Comparison of ENCODE assay signal across 20 cellular contexts in the genomic region with DNA sequence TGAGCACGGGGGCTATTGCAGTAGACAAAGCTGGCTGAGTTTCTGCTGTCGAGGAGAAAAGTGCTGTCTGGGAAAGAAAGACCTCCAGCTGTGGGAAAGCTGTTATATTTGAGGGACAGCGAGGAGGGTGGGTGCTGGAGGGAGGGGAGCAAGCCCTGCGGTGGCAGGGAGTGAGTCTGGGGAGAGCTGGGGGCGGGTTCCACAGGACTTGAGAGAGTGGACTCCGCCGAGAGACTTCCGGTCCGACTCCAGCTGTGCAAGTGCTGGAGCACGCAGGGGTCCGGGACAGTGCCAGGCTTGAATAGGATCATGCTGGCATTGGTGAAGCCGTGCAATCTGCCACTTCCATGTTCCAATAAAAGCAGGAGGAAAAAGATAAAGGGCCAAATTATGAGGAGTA.
"Had no signal": no experiment of that assay in that cellular context is flagged by ENCODE, and none has a peak within 500 bp of the region (broad histone marks: within the 10 kb centered on the region; RNA-seq: fewer than 3 reads in every experiment).

No MANE protein-coding gene starts in this region.

- ATAC-seq: activated CD4-positive, alpha-beta T cell treated with anti-CD3 and anti-CD28 coated beads for 36 hours; body of pancreas; natural killer cell treated with Interleukin-12 subunit alpha and Interleukin-12 subunit beta and Interleukin-15 and Interleukin-18, amount 100 ng/mL, for 72 hours; sciatic nerve; T-helper 17 cell had no signal

- H3K27ac ChIP-seq: body of pancreas, cardiac muscle cell, hepatocyte had no signal

- H3K9me3 Mint-ChIP-seq: activated naive CD4-positive, alpha-beta T cell treated with anti-CD3 and anti-CD28 coated beads, Interleukin-2, amount 50 U/mL, for 24 hours; natural killer cell treated with Interleukin-12 subunit alpha and Interleukin-12 subunit beta and Interleukin-15 and Interleukin-18, amount 100 ng/mL, for 72 hours had no signal

- H3K4me1 ChIP-seq: body of pancreas had no signal

- H3K27ac Mint-ChIP-seq: activated B cell treated with CpG ODN at 0.5 μM for 24 hours; activated CD4-positive, alpha-beta T cell treated with anti-CD3 and anti-CD28 coated beads for 36 hours; activated naive CD4-positive, alpha-beta T cell treated with anti-CD3 and anti-CD28 coated beads, Interleukin-2, amount 50 U/mL, for 24 hours; dendritic cell treated with granulocyte-macrophage colony-stimulating factor and Interleukin-4, amounts not matched to agents 40 ng/mL and 50 ng/mL, for 4 days; natural killer cell treated with Interleukin-12 subunit alpha and Interleukin-12 subunit beta and Interleukin-15 and Interleukin-18, amount 100 ng/mL, for 72 hours; T-helper 17 cell had no signal

- H3K27me3 ChIP-seq: body of pancreas, cardiac muscle cell, hepatocyte had no signal

- H3K4me3 Mint-ChIP-seq: activated B cell treated with CpG ODN at 0.5 μM for 24 hours; activated CD4-positive, alpha-beta T cell treated with anti-CD3 and anti-CD28 coated beads for 36 hours; activated naive CD4-positive, alpha-beta T cell treated with anti-CD3 and anti-CD28 coated beads, Interleukin-2, amount 50 U/mL, for 24 hours; dendritic cell treated with granulocyte-macrophage colony-stimulating factor and Interleukin-4, amounts not matched to agents 40 ng/mL and 50 ng/mL, for 4 days; natural killer cell treated with Interleukin-12 subunit alpha and Interleukin-12 subunit beta and Interleukin-15 and Interleukin-18, amount 100 ng/mL, for 72 hours; T-helper 17 cell had no signal

- H3K4me3 ChIP-seq: body of pancreas, cardiac muscle cell, hepatocyte, smooth muscle cell had no signal

- DNase-seq: activated B cell treated with CpG ODN at 0.5 μM for 24 hours; activated CD4-positive, alpha-beta T cell treated with anti-CD3 and anti-CD28 coated beads for 36 hours; activated CD4-positive, alpha-beta T cell treated with anti-CD3 and anti-CD28 coated beads, Interleukin-2, amount 50 U/mL, for 4 hours; activated gamma-delta T cell treated with Interleukin-2 at 50 U/mL for 16 hours; body of pancreas; effector CD8-positive, alpha-beta T cell; foreskin melanocyte; midbrain; stimulated activated CD4-positive, alpha-beta T cell treated with anti-CD3 and anti-CD28 coated beads, Interleukin-2, amount 100 ng/mL, for 48 hours; stimulated activated CD8-positive, alpha-beta memory T cell treated with anti-CD3 and anti-CD28 coated beads, Interleukin-4, amount 100 ng/mL, for 48 hours; stimulated activated naive CD4-positive, alpha-beta T cell; SW 1271; T-helper 17 cell had no signal

- H3K27me3 Mint-ChIP-seq: activated CD4-positive, alpha-beta T cell treated with anti-CD3 and anti-CD28 coated beads for 36 hours; activated naive CD4-positive, alpha-beta T cell treated with anti-CD3 and anti-CD28 coated beads, Interleukin-2, amount 50 U/mL, for 24 hours; dendritic cell treated with granulocyte-macrophage colony-stimulating factor and Interleukin-4, amounts not matched to agents 40 ng/mL and 50 ng/mL, for 4 days had no signal

- H3K36me3 ChIP-seq: cardiac muscle cell had no signal

- H3K9me3 ChIP-seq: body of pancreas had no signal

- H3K36me3 Mint-ChIP-seq: activated naive CD4-positive, alpha-beta T cell treated with anti-CD3 and anti-CD28 coated beads, Interleukin-2, amount 50 U/mL, for 24 hours; natural killer cell treated with Interleukin-12 subunit alpha and Interleukin-12 subunit beta and Interleukin-15 and Interleukin-18, amount 100 ng/mL, for 72 hours had no signal

- H3K4me1 Mint-ChIP-seq: activated B cell treated with CpG ODN at 0.5 μM for 24 hours; activated naive CD4-positive, alpha-beta T cell treated with anti-CD3 and anti-CD28 coated beads, Interleukin-2, amount 50 U/mL, for 24 hours; T-helper 17 cell had no signal
